9 cellular contexts compared by ENCODE assay signal in genomic region chr20:34525342-34525708, GRCh38. TPM values are rescaled to one million over a fixed set of nuclear protein-coding genes. Genes with fewer than 3 reads are reported as not detected.
DNase-seq lines count a peak whose midpoint lies in the region; ATAC-seq, FAIRE-seq and TF ChIP-seq lines count a peak whose summit lies in the region.
"Had no signal": no experiment of that assay in that cellular context is flagged by ENCODE, and none has a peak within 500 bp of the region (broad histone marks: within the 10 kb centered on the region; RNA-seq: fewer than 3 reads in every experiment).

No MANE protein-coding gene starts in this region.

- H3K79me2 ChIP-seq in keratinocyte (ENCODE audit: control insufficient read depth, insufficient read depth, low read length) = peaks cover 38% of the 10 kb centered on the region

- H2AFZ ChIP-seq in keratinocyte (ENCODE audit: control insufficient read depth, low read length) = no peak overlapping the region

- no peak for ATAC-seq in CD8-positive, alpha-beta T cell
- ATAC-seq in omental fat pad (ENCODE audit: low FRiP score) (no peak), GM18867 (IDR thresholded peaks at IDR 0.05; ENCODE audit: unreplicated experiment) (no peak)

- peaks cover 38% of the 10 kb centered on the region for H3K4me1 Mint-ChIP-seq in CD8-positive, alpha-beta T cell (ENCODE audit: low read depth)

- H3K36me3 Mint-ChIP-seq in CD8-positive, alpha-beta T cell = peaks cover 65% of the 10 kb centered on the region

- H3K9me3 Mint-ChIP-seq in CD8-positive, alpha-beta T cell = no peaks in the 10 kb centered on the region

- no peak for TF ChIP-seq CTCF in CD8-positive, alpha-beta T cell (IDR thresholded peaks at IDR 0.05)
- TF ChIP-seq CTCF in adrenal gland (IDR thresholded peaks at IDR 0.05) (no peak), keratinocyte (optimal IDR thresholded peaks at IDR 0.05 in 1 of 3, IDR thresholded peaks at IDR 0.05 in 1 of 3, conservative IDR thresholded peaks at IDR 0.05 in 1 of 3; ENCODE audit: extremely low read depth in 1 of 3, insufficient read depth in 2 of 3, low read length in 3 of 3) (no peak), omental fat pad (IDR thresholded peaks at IDR 0.05) (no peak)

- H3K27ac Mint-ChIP-seq in CD8-positive, alpha-beta T cell = peak overlapping the region; percentile 33

- no peak for FAIRE-seq in keratinocyte (lab: Jason Lieb, UNC)

- H3K4me1 ChIP-seq in CD8-positive, alpha-beta T cell (ENCODE audit: insufficient read depth, low read length) = peaks cover 6% of the 10 kb centered on the region
- peaks cover 31 to 54% of the 10 kb centered on the region in 2 donors for H3K4me1 ChIP-seq in adrenal gland (replicated peaks in 1 of 2)
- H3K4me1 ChIP-seq in keratinocyte (ENCODE audit: control insufficient read depth, extremely low read depth, insufficient read depth, low read length) = peaks cover 22% of the 10 kb centered on the region
- H3K4me1 ChIP-seq in skeletal muscle satellite cell (ENCODE audit: control insufficient read depth, insufficient read depth, low read length) = peaks cover 43% of the 10 kb centered on the region

- dilution Hi-C loops in keratinocyte (cut with MboI; ENCODE audit: extremely low pct_ligation_motif_present, low sequenced_read_pairs) = no loop called here

- no peak overlapping the region for H3K4me3 ChIP-seq in CD8-positive, alpha-beta T cell (ENCODE audit: low read depth, low read length)
- H3K4me3 ChIP-seq in adrenal gland (no peak overlapping the region), keratinocyte (ENCODE audit: control insufficient read depth in 2 of 3, extremely low read depth in 1 of 3, insufficient read depth in 2 of 3, low read depth in 1 of 3, low read length in 3 of 3) (no peak overlapping the region), skeletal muscle satellite cell (ENCODE audit: low read length) (no peak overlapping the region)
- H3K4me3 ChIP-seq: mucosa of descending colon had no signal

- peaks cover 37% of the 10 kb centered on the region for H3K36me3 ChIP-seq in CD8-positive, alpha-beta T cell (ENCODE audit: insufficient read depth, low read length)
- H3K36me3 ChIP-seq in adrenal gland (replicated peaks in 1 of 2) (peaks cover 0 to 40% of the 10 kb centered on the region in 2 donors), keratinocyte (ENCODE audit: control insufficient read depth in 2 of 2, extremely low read depth in 1 of 2, insufficient read depth in 2 of 2, low read length in 2 of 2) (peaks cover 28 to 48% of the 10 kb centered on the region in 2 experiments), skeletal muscle satellite cell (ENCODE audit: insufficient read depth, low read length) (peaks cover 42% of the 10 kb centered on the region)

- H3K27ac ChIP-seq in CD8-positive, alpha-beta T cell (ENCODE audit: low read depth, low read length) = no peak overlapping the region
- H3K27ac ChIP-seq in adrenal gland (peak overlapping the region; percentile 51 to 94 (median 87)), keratinocyte (ENCODE audit: control insufficient read depth, insufficient read depth, low read length) (peak overlapping the region; percentile 82)

- H3K9me3 ChIP-seq in CD8-positive, alpha-beta T cell (ENCODE audit: low read length) = no peaks in the 10 kb centered on the region
- H3K9me3 ChIP-seq in adrenal gland (replicated peaks in 1 of 3) (no peaks in the 10 kb centered on the region), keratinocyte (ENCODE audit: control insufficient read depth, low read depth, low read length) (no peaks in the 10 kb centered on the region), skeletal muscle satellite cell (replicated peaks; ENCODE audit: low read length) (no peaks in the 10 kb centered on the region)
- H3K9me3 ChIP-seq: mucosa of descending colon had no signal

- H3K27me3 Mint-ChIP-seq in CD8-positive, alpha-beta T cell (ENCODE audit: low read depth) = no peaks in the 10 kb centered on the region

- H3K4me3 Mint-ChIP-seq in CD8-positive, alpha-beta T cell = no peak overlapping the region

- no peak for TF ChIP-seq POLR2A in adrenal gland (IDR thresholded peaks at IDR 0.05)

- H4K20me1 ChIP-seq in keratinocyte (ENCODE audit: control insufficient read depth, extremely low read depth, insufficient read depth, low read length) = peaks cover 20% of the 10 kb centered on the region

- H3K4me2 ChIP-seq in keratinocyte (ENCODE audit: control insufficient read depth, extremely low read depth, insufficient read depth, low read depth, low read length) (peak overlapping the region; percentile 60), skeletal muscle satellite cell (ENCODE audit: low read length) (peak overlapping the region; percentile 54)

- CTCF ChIA-PET in CD8-positive, alpha-beta T cell (lab: Charles Lee) = interaction anchor here (1.2 to 5.0 kb wide), 2 partner anchors 207 to 213 kb away, joined by 3 to 37 read pairs; no protein-coding TSS in a partner anchor

- H3K9ac ChIP-seq in keratinocyte (ENCODE audit: control insufficient read depth, extremely low read depth, insufficient read depth, low read length) = peak overlapping the region; percentile 45
- H3K9ac ChIP-seq in skeletal muscle satellite cell (ENCODE audit: low read depth, low read length) = peak overlapping the region; percentile 61

- H3K27me3 ChIP-seq in CD8-positive, alpha-beta T cell (ENCODE audit: insufficient read depth, low read length) = no peaks in the 10 kb centered on the region
- H3K27me3 ChIP-seq in adrenal gland (no peaks in the 10 kb centered on the region), keratinocyte (ENCODE audit: control insufficient read depth, extremely low read depth, insufficient read depth, low read length) (no peaks in the 10 kb centered on the region), skeletal muscle satellite cell (ENCODE audit: control insufficient read depth, insufficient read depth, low read length) (no peaks in the 10 kb centered on the region)

- no peaks in the 10 kb centered on the region for H3K9me1 ChIP-seq in keratinocyte (ENCODE audit: control insufficient read depth, extremely low read depth, insufficient read depth, low read length)

- DNase-seq in CD8-positive, alpha-beta T cell = peak in 1 of 7 experiments; percentile 17
- DNase-seq in adrenal gland (no peak), keratinocyte (ENCODE audit: low read depth, low spot score) (no peak), NCI-H1048 (lab: John Stamatoyannopoulos, UW) (no peak), omental fat pad (ENCODE audit: low spot score) (no peak), islet precursor cell (no peak)

- POLR2A ChIA-PET in CD8-positive, alpha-beta T cell (lab: Charles Lee) = no interaction called here

- 62 to 76% (median 69%) methylated on average over 7 of the region's 7 CpGs for WGBS in adrenal gland, 4 donors

- intact Hi-C loops in CD8-positive, alpha-beta T cell (cut with DNase I, micrococcal nuclease) = no loop called here
- intact Hi-C loops in adrenal gland (cut with DNase I) = loop anchor here in 1 of 2 donors (10.0 kb wide), 1 partner anchor 211 kb away; no protein-coding TSS in a partner anchor

RNA-seq across cellular contexts. Expression of gene DYNLRB1, which starts 9.1 kb away (rescaled TPM):
- 10 to 100 TPM; 34.9 to 38.0 TPM for total RNA-seq in CD8-positive, alpha-beta T cell
- total RNA-seq in adrenal gland (100 to 1,000 TPM; 145 to 404 (median 203) TPM), omental fat pad (100 to 1,000 TPM in 2 of 4 donors, 10 to 100 TPM in 2; 83.0 to 121 (median 108) TPM)
- polyA plus RNA-seq in adrenal gland (100 to 1,000 TPM; 433 to 586 (median 473) TPM), keratinocyte (126 to 227 TPM (median 156 TPM) in 3 replicates)
- 50.1 TPM for polyA plus RNA-seq in keratinocyte (2011; ENCODE audit: low read depth)
- 204 and 229 TPM in 2 replicates for polyA plus RNA-seq in keratinocyte (2011; cell fraction: cytosol; rRNA removed)
- 83.6 and 89.5 TPM in 2 replicates for polyA plus RNA-seq in keratinocyte (2011; cell fraction: nucleus; rRNA removed)
- 242 and 320 TPM in 2 replicates for polyA plus RNA-seq in keratinocyte (2012; ENCODE audit: low replicate concordance)
- polyA minus RNA-seq in keratinocyte = 133 to 171 TPM (median 164 TPM) in 3 replicates
- 79.2 TPM for polyA minus RNA-seq in keratinocyte (2011; cell fraction: cytosol; rRNA and poly(A)+ RNA removed)
- polyA minus RNA-seq in keratinocyte (2011; cell fraction: nucleus; rRNA and poly(A)+ RNA removed) = 24.8 and 40.3 TPM in 2 replicates
- 51.2 and 64.9 TPM in 2 replicates for total RNA-seq in skeletal muscle satellite cell (2012; rRNA removed)

RNA-seq across cellular contexts. Expression of gene MAP1LC3A, which starts 33.2 kb away (rescaled TPM):
- total RNA-seq in CD8-positive, alpha-beta T cell = 10 to 100 TPM; 19.4 to 22.4 TPM
- total RNA-seq in adrenal gland (10 to 100 TPM; 12.6 to 83.3 (median 40.9) TPM), omental fat pad (10 to 100 TPM; 50.1 to 76.1 (median 55.9) TPM)
- polyA plus RNA-seq in adrenal gland (100 to 1,000 TPM in 2 of 3 donors, 1 to 10 TPM in 1; 5.6 to 139 (median 118) TPM), keratinocyte (1.7 to 2.9 TPM (median 2.2 TPM) in 3 replicates)
- 8.8 TPM for polyA plus RNA-seq in keratinocyte (2011; ENCODE audit: low read depth)
- polyA plus RNA-seq in keratinocyte (2011; cell fraction: cytosol; rRNA removed) = 1.6 and 2.0 TPM in 2 replicates
- 1.3 and 2.3 TPM in 2 replicates for polyA plus RNA-seq in keratinocyte (2011; cell fraction: nucleus; rRNA removed)
- polyA plus RNA-seq in keratinocyte (2012; ENCODE audit: low replicate concordance) = 2.9 and 12.5 TPM in 2 replicates
- 1.6 to 1.7 TPM in 2 of 3 replicates, not detected in the other for polyA minus RNA-seq in keratinocyte
- polyA minus RNA-seq in keratinocyte (2011; cell fraction: cytosol; rRNA and poly(A)+ RNA removed) = 4.8 TPM
- 1.5 and 1.7 TPM in 2 replicates for polyA minus RNA-seq in keratinocyte (2011; cell fraction: nucleus; rRNA and poly(A)+ RNA removed)
- 11.7 and 26.0 TPM in 2 replicates for total RNA-seq in skeletal muscle satellite cell (2012; rRNA removed)
